Comparison of ENCODE assay signal across 1 cellular context in the genomic region with DNA sequence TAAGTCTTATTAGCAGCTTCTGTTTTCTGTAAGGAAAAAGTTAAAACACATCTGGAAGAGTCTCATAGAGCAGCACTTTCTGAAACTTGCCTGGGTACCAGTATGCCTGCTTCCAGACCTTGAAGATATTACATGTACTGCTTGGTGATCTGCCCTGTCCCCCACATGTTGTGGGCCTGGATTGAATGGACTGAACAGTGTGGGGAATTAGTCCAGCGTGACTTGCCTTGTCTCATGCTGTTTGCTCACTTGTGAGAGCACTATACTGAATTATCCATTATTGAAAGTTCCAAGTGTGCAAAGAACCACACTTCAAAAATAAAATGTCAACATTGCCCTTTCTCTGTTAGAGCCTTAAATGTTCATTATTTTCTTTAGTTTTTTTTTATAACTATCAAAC.
A peak's percentile ranks its signal among the peaks of the same experiment; 100 is the strongest.
TF ChIP-seq lines count a peak whose summit lies in the region.

No MANE protein-coding gene starts in this region.

TF ChIP-seq in A549, 52 proteins besides CTCF, POLR2A, EP300 and RAD21 (continued from another document):
- TF ChIP-seq POLR2AphosphoS2 (conservative IDR thresholded peaks at IDR 0.05; ENCODE audit: low read length) = 0 out of 2 replicates have a peak, but pooled peaks have one; percentile 27
